Comparison of ENCODE assay signal across 21 cellular contexts in genomic region chr1:17636612-17637011, GRCh38.
DNase-seq lines count a peak whose midpoint lies in the region; ATAC-seq and TF ChIP-seq lines count a peak whose summit lies in the region.
"Had no signal": no experiment of that assay in that cellular context is flagged by ENCODE, and none has a peak within 500 bp of the region (broad histone marks: within the 10 kb centered on the region; RNA-seq: fewer than 3 reads in every experiment).

No MANE protein-coding gene starts in this region.

- H2AFZ ChIP-seq in GM23248 (no peak overlapping the region), PC-3 (ENCODE audit: low read length) (no peak overlapping the region)
- H2AFZ ChIP-seq: parathyroid adenoma, PC-9 had no signal

- H4K5ac ChIP-seq in mesendoderm (ENCODE audit: low read length): no peak overlapping the region

- no TSS peak for BruUV-seq in PC-3 (replicated peaks; lab: Mats Ljungman, UMichigan)

- H3K27ac Mint-ChIP-seq in stimulated activated naive B cell treated with anti-CD40 and anti-IgM and Interleukin-4, amounts not matched to agents 10 μg/mL and 1 μg/mL and 100 μg/mL, for 72 hours: peak overlapping the region; percentile 81
- H3K27ac Mint-ChIP-seq: effector memory CD8-positive, alpha-beta T cell; natural killer cell had no signal

- no peak overlapping the region for H3K23ac ChIP-seq in mesendoderm (ENCODE audit: low read length)

- H3K36me3 Mint-ChIP-seq in stimulated activated naive B cell treated with anti-CD40 and anti-IgM and Interleukin-4, amounts not matched to agents 10 μg/mL and 1 μg/mL and 100 μg/mL, for 72 hours: no peaks in the 10 kb centered on the region
- H3K36me3 Mint-ChIP-seq: memory B cell, natural killer cell had no signal

- H3K79me1 ChIP-seq in mesendoderm (ENCODE audit: low read length): no peaks in the 10 kb centered on the region

- H3K4me1 Mint-ChIP-seq in stimulated activated naive B cell treated with anti-CD40 and anti-IgM and Interleukin-4, amounts not matched to agents 10 μg/mL and 1 μg/mL and 100 μg/mL, for 72 hours: peaks cover 23 to 34% of the 10 kb centered on the region in 2 donors
- H3K4me1 Mint-ChIP-seq: natural killer cell had no signal

- peaks cover 16 to 17% of the 10 kb centered on the region in 2 donors for H3K27me3 Mint-ChIP-seq in stimulated activated naive B cell treated with anti-CD40 and anti-IgM and Interleukin-4, amounts not matched to agents 10 μg/mL and 1 μg/mL and 100 μg/mL, for 72 hours

- H3K9ac ChIP-seq in GM23248: no peak overlapping the region
- H3K9ac ChIP-seq in PC-3 (ENCODE audit: low read length): no peak overlapping the region
- H3K9ac ChIP-seq in mesendoderm (ENCODE audit: low read length): no peak overlapping the region
- H3K9ac ChIP-seq: parathyroid adenoma, SK-N-SH had no signal

- no peak for TF ChIP-seq POLR2A in heart left ventricle (IDR thresholded peaks at IDR 0.05)

- H3K36me3 ChIP-seq in GM23248 (ENCODE audit: low read depth): peaks cover 15% of the 10 kb centered on the region; the same call in 1 of the 2 replicates
- H3K36me3 ChIP-seq in PC-3 (ENCODE audit: low read depth, low read length): no peaks in the 10 kb centered on the region
- H3K36me3 ChIP-seq in heart left ventricle: peaks cover 0 to 100% (median 96%) of the 10 kb centered on the region in 9 donors
- H3K36me3 ChIP-seq in mesendoderm (ENCODE audit: control insufficient read depth, insufficient read depth, low read length): peaks cover 9% of the 10 kb centered on the region

- no peak overlapping the region for H3K4me3 ChIP-seq in GM23248
- H3K4me3 ChIP-seq in PC-3 (ENCODE audit: low read length): no peak overlapping the region
- no peak overlapping the region for H3K4me3 ChIP-seq in choroid plexus epithelial cell (ENCODE audit: low read depth, low read length)
- no peak overlapping the region for H3K4me3 ChIP-seq in heart left ventricle
- H3K4me3 ChIP-seq in mesendoderm (ENCODE audit: low read length): no peak overlapping the region
- H3K4me3 ChIP-seq: heart right ventricle, PC-9, skin epidermis had no signal

- peaks cover 0 to 1% of the 10 kb centered on the region in 2 donors for H3K9me3 Mint-ChIP-seq in stimulated activated naive B cell treated with anti-CD40 and anti-IgM and Interleukin-4, amounts not matched to agents 10 μg/mL and 1 μg/mL and 100 μg/mL, for 72 hours
- H3K9me3 Mint-ChIP-seq: effector memory CD8-positive, alpha-beta T cell; memory B cell; natural killer cell had no signal

- no peak overlapping the region for H3K4ac ChIP-seq in mesendoderm (ENCODE audit: low read depth, low read length)

- DNase-seq in GM23248: peak; percentile 55
- peak; percentile 38 for DNase-seq in PC-3
- peak; percentile 18 for DNase-seq in choroid plexus epithelial cell (ENCODE audit: low read depth)
- DNase-seq in stimulated activated naive B cell treated with anti-CD40 and anti-IgM and Interleukin-4, amounts not matched to agents 10 μg/mL and 1 μg/mL and 100 μg/mL, for 72 hours: peak; percentile 36
- no peak for DNase-seq in heart left ventricle
- no peak for DNase-seq in mesendoderm
- DNase-seq: cerebellar nuclear complex; effector memory CD8-positive, alpha-beta T cell; GF-D8; natural killer cell; NCI-H1048; SK-N-SH; stimulated activated CD4-positive, alpha-beta T cell treated with anti-CD3 and anti-CD28 coated beads, Interleukin-4, amount 100 ng/mL, for 24 hours; T1000 had no signal

- POLR2A ChIA-PET in PC-3 (lab: Charles Lee; ENCODE audit: unreplicated experiment): no interaction called here

- H3K4me3 Mint-ChIP-seq in stimulated activated naive B cell treated with anti-CD40 and anti-IgM and Interleukin-4, amounts not matched to agents 10 μg/mL and 1 μg/mL and 100 μg/mL, for 72 hours: no peak overlapping the region
- H3K4me3 Mint-ChIP-seq: effector memory CD8-positive, alpha-beta T cell; natural killer cell had no signal

- peaks cover 8% of the 10 kb centered on the region for H3F3A ChIP-seq in GM23248 (ENCODE audit: insufficient read depth)
- H3F3A ChIP-seq in PC-3 (ENCODE audit: low read length, unreplicated experiment): peaks cover 4% of the 10 kb centered on the region

- CTCF ChIA-PET in PC-3 (lab: Charles Lee): no interaction called here

- H2BK5ac ChIP-seq in mesendoderm (ENCODE audit: low read length): no peak overlapping the region

- no peak overlapping the region for H3K56ac ChIP-seq in mesendoderm (ENCODE audit: low read length)

- peaks cover 23% of the 10 kb centered on the region for H3K4me1 ChIP-seq in GM23248 (ENCODE audit: insufficient read depth)
- H3K4me1 ChIP-seq in PC-3 (ENCODE audit: insufficient read depth, low read length): peaks cover 13% of the 10 kb centered on the region
- H3K4me1 ChIP-seq in heart left ventricle: peaks cover 0 to 59% (median 0%) of the 10 kb centered on the region in 12 donors
- no peaks in the 10 kb centered on the region for H3K4me1 ChIP-seq in mesendoderm (ENCODE audit: control insufficient read depth, low read depth, low read length)
- H3K4me1 ChIP-seq: parathyroid adenoma had no signal

- no peak overlapping the region for H2BK120ac ChIP-seq in mesendoderm (ENCODE audit: low read depth, low read length)

- H4K20me1 ChIP-seq in GM23248 (ENCODE audit: insufficient read depth) (no peaks in the 10 kb centered on the region), PC-3 (ENCODE audit: low read length) (no peaks in the 10 kb centered on the region)

- H3K9me2 ChIP-seq in GM23248 (ENCODE audit: insufficient read depth) (no peaks in the 10 kb centered on the region), PC-3 (replicated peaks; ENCODE audit: low read length) (no peaks in the 10 kb centered on the region)
- H3K9me2 ChIP-seq: SK-N-SH had no signal

- no peaks in the 10 kb centered on the region for H3K79me2 ChIP-seq in GM23248 (ENCODE audit: insufficient read depth)
- H3K79me2 ChIP-seq in PC-3 (ENCODE audit: low read length): no peaks in the 10 kb centered on the region
- H3K79me2 ChIP-seq in mesendoderm (ENCODE audit: control insufficient read depth, insufficient read depth, low read length): no peaks in the 10 kb centered on the region
- H3K79me2 ChIP-seq: parathyroid adenoma had no signal

- H4K8ac ChIP-seq in mesendoderm (ENCODE audit: low read depth, low read length): no peak overlapping the region

- H2AK5ac ChIP-seq in mesendoderm (ENCODE audit: low read length): no peak overlapping the region

- ATAC-seq in PC-3: no peak
- ATAC-seq in stimulated activated naive B cell treated with anti-CD40 and anti-IgM and Interleukin-4, amounts not matched to agents 10 μg/mL and 1 μg/mL and 100 μg/mL, for 72 hours (replicated peaks): peak; percentile 79 to 82
- ATAC-seq in GM21576 (IDR thresholded peaks at IDR 0.05; ENCODE audit: unreplicated experiment): no peak
- no peak for ATAC-seq in heart left ventricle
- no peak for ATAC-seq in HG02759 (IDR thresholded peaks at IDR 0.05; ENCODE audit: unreplicated experiment)

- H3K4me2 ChIP-seq in GM23248 (ENCODE audit: unreplicated experiment): no peak overlapping the region
- no peak overlapping the region for H3K4me2 ChIP-seq in PC-3 (ENCODE audit: low read length)
- H3K4me2 ChIP-seq in mesendoderm (ENCODE audit: low read length): no peak overlapping the region
- H3K4me2 ChIP-seq: PC-9, SK-N-SH had no signal

- no peaks in the 10 kb centered on the region for H3K9me3 ChIP-seq in GM23248 (ENCODE audit: low read depth)
- no peaks in the 10 kb centered on the region for H3K9me3 ChIP-seq in PC-3 (ENCODE audit: low read length)
- H3K9me3 ChIP-seq in heart left ventricle: no peaks in the 10 kb centered on the region
- H3K9me3 ChIP-seq: heart right ventricle, SK-N-SH had no signal

- H3K27me3 ChIP-seq in GM23248 (replicated peaks; ENCODE audit: insufficient read depth) (no peaks in the 10 kb centered on the region), PC-3 (ENCODE audit: low read length) (no peaks in the 10 kb centered on the region), heart left ventricle (no peaks in the 10 kb centered on the region), mesendoderm (ENCODE audit: insufficient read depth, low read length, poor library complexity) (no peaks in the 10 kb centered on the region)
- H3K27me3 ChIP-seq: heart right ventricle had no signal

- H3K27ac ChIP-seq in GM23248 (no peak overlapping the region), PC-3 (ENCODE audit: low read length) (no peak overlapping the region), heart left ventricle (peak overlapping the region in 1 of 12 donors; percentile 54), mesendoderm (ENCODE audit: low read depth, low read length) (no peak overlapping the region)
- H3K27ac ChIP-seq: parathyroid adenoma, PC-9, skin epidermis had no signal

- 62 to 72% methylated on average over 3 of the region's 3 CpGs for WGBS in GM23248 (ENCODE audit: low coverage in 1 of 2, low lambda C conversion rate in 2 of 2, missing lambda C conversion rate in 2 of 2), 2 experiments
- WGBS in heart left ventricle, 4 donors: 84 to 95% (median 88%) methylated on average over 3 of the region's 3 CpGs
- WGBS in mesendoderm (ENCODE audit: extremely low coverage, insufficient coverage, low lambda C conversion rate): no CpG with 5 or more reads among the region's 3 CpGs

- in situ Hi-C loops in GM23248 (cut with MboI): no loop called here

- no peak overlapping the region for H2BK15ac ChIP-seq in mesendoderm (replicated peaks; ENCODE audit: low read depth)

- H3K18ac ChIP-seq in mesendoderm (ENCODE audit: low read length): no peak overlapping the region

- intact Hi-C loops in PC-3 (cut with micrococcal nuclease): no loop called here
- intact Hi-C loops in heart left ventricle (cut with DNase I): no loop called here

- TF ChIP-seq CTCF in PC-3 (conservative IDR thresholded peaks at IDR 0.05; ENCODE audit: low read depth, low read length) (no peak), choroid plexus epithelial cell (conservative IDR thresholded peaks at IDR 0.05; ENCODE audit: low read depth, low read length) (no peak), heart left ventricle (IDR thresholded peaks at IDR 0.05) (no peak)

Comparison
In these comparisons a context has a peak if more than half of its experiments do, and no peak if none do; other contexts are left out.
1. DNase-seq: peak in GM23248 (single experiment), PC-3 (single experiment), choroid plexus epithelial cell (single experiment) and stimulated activated naive B cell treated with anti-CD40 and anti-IgM and Interleukin-4, amounts not matched to agents 10 μg/mL and 1 μg/mL and 100 μg/mL, for 72 hours (single experiment); none in heart left ventricle (0 of 5) and mesendoderm (single experiment).
2. ATAC-seq: peak in stimulated activated naive B cell treated with anti-CD40 and anti-IgM and Interleukin-4, amounts not matched to agents 10 μg/mL and 1 μg/mL and 100 μg/mL, for 72 hours (2 of 2); none in PC-3 (single experiment), GM21576 (single experiment), heart left ventricle (0 of 4) and HG02759 (single experiment).